In the genomic region with DNA sequence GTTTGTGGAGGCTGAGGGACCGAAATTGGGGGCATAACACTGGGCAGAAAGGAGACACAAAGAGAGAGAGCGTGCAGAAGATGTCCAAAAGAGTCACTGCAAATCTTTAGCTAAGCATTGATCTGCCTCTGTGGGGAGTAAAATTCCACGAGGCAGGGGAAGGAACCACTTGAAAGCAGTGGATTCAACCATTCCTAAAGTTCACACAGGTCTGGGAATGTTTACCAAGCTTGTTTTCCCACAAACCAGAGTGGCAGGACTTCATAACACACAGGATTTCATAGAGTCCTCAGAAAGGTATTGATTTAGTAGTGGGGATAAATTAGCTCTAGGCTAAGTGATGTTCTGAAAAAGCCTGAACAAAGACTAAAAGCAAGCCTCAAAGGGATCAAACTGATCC, we compare ENCODE assay signal across 13 cellular contexts.
DNase-seq lines count a peak whose midpoint lies in the region; ATAC-seq, FAIRE-seq and TF ChIP-seq lines count a peak whose summit lies in the region.
"Had no signal": no experiment of that assay in that cellular context is flagged by ENCODE, and none has a peak within 500 bp of the region (broad histone marks: within the 10 kb centered on the region; RNA-seq: fewer than 3 reads in every experiment).

No MANE protein-coding gene starts in this region.

- H3K4me2 ChIP-seq in IMR-90 (ENCODE audit: low read depth, low read length) (no peak overlapping the region), H1 (ENCODE audit: insufficient read depth in 1 of 2, low read depth in 2 of 2, low read length in 2 of 2) (no peak overlapping the region)

- H3K23ac ChIP-seq in IMR-90 (ENCODE audit: low read depth, low read length) (no peak overlapping the region), H1 (ENCODE audit: insufficient read length) (no peak overlapping the region)

- no peak for TF ChIP-seq RAD21 in IMR-90 (IDR thresholded peaks at IDR 0.05; ENCODE audit: low read length)
- TF ChIP-seq RAD21 in H1 (IDR thresholded peaks at IDR 0.05 in 1 of 2, conservative IDR thresholded peaks at IDR 0.05 in 1 of 2; ENCODE audit: low read depth in 2 of 2, low read length in 2 of 2) = no peak

- H3K18ac ChIP-seq in IMR-90 (ENCODE audit: low read depth, low read length) (no peak overlapping the region), H1 (ENCODE audit: extremely low read depth, low read length) (no peak overlapping the region; the same call in 1 of the 2 replicates)

- H3K27me3 Mint-ChIP-seq in progenitor cell of endocrine pancreas = peaks cover 3% of the 10 kb centered on the region

- H4K8ac ChIP-seq in IMR-90 (ENCODE audit: low read depth in 2 of 2, low read length in 2 of 2) (no peak overlapping the region), H1 (ENCODE audit: extremely low read depth, insufficient read depth, low read length) (no peak overlapping the region)

- in situ Hi-C loops in IMR-90 (cut with MboI; ENCODE audit: low sequenced_read_pairs) = no loop called here

- H4K20me1 ChIP-seq in IMR-90 (ENCODE audit: insufficient read depth, low read length) (no peaks in the 10 kb centered on the region), H1 (replicated peaks in 1 of 2; ENCODE audit: control insufficient read depth in 1 of 2, insufficient read depth in 2 of 2, low read length in 2 of 2) (no peaks in the 10 kb centered on the region)

- H3K56ac ChIP-seq in IMR-90 (ENCODE audit: extremely low read depth, insufficient read depth, low read length) = no peak overlapping the region
- H3K56ac ChIP-seq in H1 (replicated peaks; ENCODE audit: insufficient read length, low read depth, low read length) = no peak overlapping the region

- H3K4me1 Mint-ChIP-seq in progenitor cell of endocrine pancreas (ENCODE audit: low read depth) = peaks cover 14% of the 10 kb centered on the region
- H3K4me1 Mint-ChIP-seq: CD14-positive monocyte had no signal

- CTCF ChIA-PET in IMR-90 (lab: Yijun Ruan, JAX) (no interaction called here), H1 (lab: Charles Lee; ENCODE audit: partially characterized antibody) (interaction anchor here (1.0 to 1.5 kb wide), 5 partner anchors 16 to 48 kb away, joined by 3 to 5 read pairs (median 4); no protein-coding TSS in a partner anchor)

- H2AFZ ChIP-seq in IMR-90 (replicated peaks; ENCODE audit: low read length, poor library complexity) (peak overlapping the region; percentile 32), H1 (ENCODE audit: low read length) (0 out of 2 replicates have a peak overlapping the region, but pooled peaks have one; percentile 45)

- H4K91ac ChIP-seq in IMR-90 (ENCODE audit: insufficient read depth, low read depth, low read length) (no peak overlapping the region), H1 (replicated peaks; ENCODE audit: insufficient read length, low read length) (no peak overlapping the region)

- no peak for TF ChIP-seq EP300 in H1 (IDR thresholded peaks at IDR 0.05; ENCODE audit: borderline replicate concordance in 1 of 2, low read depth in 2 of 2, low read length in 2 of 2)

- dilution Hi-C loops in IMR-90 (cut with HindIII; ENCODE audit: low sequenced_read_pairs, unreplicated experiment) = no loop called here

- H2BK5ac ChIP-seq in IMR-90 (ENCODE audit: low read depth, low read length, poor library complexity, severe bottlenecking) (no peak overlapping the region), H1 (ENCODE audit: low read depth, low read length) (no peak overlapping the region)

- H2BK20ac ChIP-seq in IMR-90 (ENCODE audit: low read depth, low read length) = no peak overlapping the region
- no peak overlapping the region for H2BK20ac ChIP-seq in H1 (ENCODE audit: low read length)

- H3K4me3 ChIP-seq in IMR-90 (ENCODE audit: insufficient read depth, low read depth, low read length) = no peak overlapping the region
- no peak overlapping the region for H3K4me3 ChIP-seq in H1 (ENCODE audit: extremely low read depth in 1 of 4, insufficient read depth in 2 of 4, low read depth in 3 of 4, low read length in 4 of 4)
- H3K4me3 ChIP-seq in heart right ventricle = no peak overlapping the region
- H3K4me3 ChIP-seq: K562 had no signal

- peak overlapping the region; percentile 18 for H3K4me3 Mint-ChIP-seq in progenitor cell of endocrine pancreas (ENCODE audit: low read depth)
- H3K4me3 Mint-ChIP-seq: CD8-positive, alpha-beta T cell had no signal

- no peak overlapping the region for H2BK12ac ChIP-seq in H1 (ENCODE audit: low read depth, low read length)

- ATAC-seq in IMR-90 (ENCODE audit: low read depth) (no peak), heart right ventricle (no peak)
- ATAC-seq: CD8-positive, alpha-beta T cell; HCT116; K562 had no signal

- H3K9me3 ChIP-seq in IMR-90 (ENCODE audit: control insufficient read depth, insufficient read depth, low read length) = peaks cover 9% of the 10 kb centered on the region
- peaks cover 3 to 7% of the 10 kb centered on the region in 2 experiments; a peak in 2 of 4 replicates for H3K9me3 ChIP-seq in H1 (ENCODE audit: insufficient read depth in 2 of 2, low read depth in 1 of 2, low read length in 1 of 2)
- H3K9me3 ChIP-seq in heart right ventricle = peaks cover 0 to 33% (median 16%) of the 10 kb centered on the region in 11 donors

- no peaks in the 10 kb centered on the region for H3K36me3 Mint-ChIP-seq in progenitor cell of endocrine pancreas (ENCODE audit: insufficient read depth)
- H3K36me3 Mint-ChIP-seq: CD14-positive monocyte; CD8-positive, alpha-beta T cell had no signal

- no peaks in the 10 kb centered on the region for H3K27me3 ChIP-seq in IMR-90 (ENCODE audit: control insufficient read depth, insufficient read depth, low read length)
- no peaks in the 10 kb centered on the region for H3K27me3 ChIP-seq in H1 (replicated peaks in 1 of 4; ENCODE audit: control insufficient read depth in 3 of 4, extremely low read depth in 1 of 4, insufficient read depth in 3 of 4, low read length in 3 of 4)
- H3K27me3 ChIP-seq in heart right ventricle = peaks cover 0 to 47% (median 31%) of the 10 kb centered on the region in 7 donors

- H2BK15ac ChIP-seq in IMR-90 (ENCODE audit: low read depth, low read length) (no peak overlapping the region), H1 (ENCODE audit: low read length) (no peak overlapping the region)

- H3K27ac Mint-ChIP-seq in progenitor cell of endocrine pancreas = peak overlapping the region; percentile 67
- H3K27ac Mint-ChIP-seq: CD14-positive monocyte; CD8-positive, alpha-beta T cell had no signal

- no peak overlapping the region for H2AK9ac ChIP-seq in IMR-90 (replicated peaks; ENCODE audit: low read depth, low read length, poor library complexity)

- TF ChIP-seq CTCF in IMR-90 (conservative IDR thresholded peaks at IDR 0.05; ENCODE audit: low read depth, low read length) (no peak), H1 (IDR thresholded peaks at IDR 0.05; ENCODE audit: control extremely low read depth in 1 of 3, insufficient read depth in 1 of 3, low read depth in 1 of 3, low read length in 3 of 3) (no peak), progenitor cell of endocrine pancreas (IDR thresholded peaks at IDR 0.05; ENCODE audit: unreplicated experiment) (no peak), heart right ventricle (IDR thresholded peaks at IDR 0.05) (no peak)

- no peaks in the 10 kb centered on the region for H3K79me2 ChIP-seq in H1 (ENCODE audit: control insufficient read depth in 1 of 2, insufficient read depth in 2 of 2, low read length in 2 of 2)

- intact Hi-C loops in IMR-90 (cut with micrococcal nuclease) (no loop called here), heart right ventricle (cut with DNase I) (no loop called here)

- H3K9ac ChIP-seq in IMR-90 (ENCODE audit: low read depth, low read length) (no peak overlapping the region), H1 (replicated peaks in 1 of 4; ENCODE audit: extremely low read depth in 1 of 4, low read depth in 3 of 4, low read length in 3 of 4) (no peak overlapping the region)

- H4K5ac ChIP-seq in IMR-90 (ENCODE audit: low read depth, low read length) = no peak overlapping the region
- no peak overlapping the region for H4K5ac ChIP-seq in H1 (ENCODE audit: insufficient read length, low read depth, low read length)

- H3K14ac ChIP-seq in IMR-90 (replicated peaks; ENCODE audit: low read depth, low read length) = no peak overlapping the region
- H3K14ac ChIP-seq in H1 (ENCODE audit: insufficient read length) = no peak overlapping the region

- no peak for FAIRE-seq in H1 (lab: Jason Lieb, UNC)
- FAIRE-seq: K562 had no signal

- no peaks in the 10 kb centered on the region for H3K9me1 ChIP-seq in IMR-90 (ENCODE audit: insufficient read depth, low read length)

- H3K4ac ChIP-seq in IMR-90 (ENCODE audit: low read depth, low read length) (no peak overlapping the region), H1 (replicated peaks; ENCODE audit: insufficient read length, low read depth, low read length) (no peak overlapping the region)

- H2AK5ac ChIP-seq in IMR-90 (ENCODE audit: low read depth, low read length) (no peak overlapping the region), H1 (ENCODE audit: low read depth, low read length) (no peak overlapping the region)

- DNase-seq in DMS53 (lab: John Stamatoyannopoulos, UW) (peak; percentile 24), DMS53 treated with DMSO at 0.1 percent for 48 hours (lab: John Stamatoyannopoulos, UW; ENCODE audit: unreplicated experiment) (no peak), IMR-90 (no peak), H1 (ENCODE audit: low read depth in 1 of 2, low spot score in 2 of 2) (no peak), progenitor cell of endocrine pancreas (ENCODE audit: low spot score, unreplicated experiment) (no peak), NCI-H226 (no peak), heart right ventricle (no peak)
- DNase-seq: CD8-positive, alpha-beta T cell; COR-L47 had no signal

- H3K27ac ChIP-seq in IMR-90 (ENCODE audit: insufficient read depth, low read length) (no peak overlapping the region), H1 (ENCODE audit: low read depth, low read length) (no peak overlapping the region), heart right ventricle (no peak overlapping the region)
- H3K27ac ChIP-seq: 22Rv1 had no signal

- BruUV-seq in IMR-90 (replicated peaks; lab: Mats Ljungman, UMichigan) = no TSS peak

- H3K9me3 Mint-ChIP-seq in progenitor cell of endocrine pancreas (ENCODE audit: low read depth) = peaks cover 17% of the 10 kb centered on the region

- 20% methylated on average over 1 of the region's 3 CpGs; no CpG with 5 or more reads in 1 of the 2 experiments for WGBS in IMR-90 (ENCODE audit: extremely low coverage in 2 of 2, insufficient read length in 1 of 2), 2 experiments
- 89% methylated on average over 3 of the region's 3 CpGs; no CpG with 5 or more reads in 1 of the 2 experiments for WGBS in H1 (ENCODE audit: extremely low coverage in 1 of 2, insufficient coverage in 1 of 2, insufficient read length in 1 of 2, insufficient replicate concordance in 2 of 2, low coverage in 1 of 2, low lambda C conversion rate in 2 of 2, missing lambda C conversion rate in 1 of 2), 2 experiments
- 46% methylated on average over 3 of the region's 3 CpGs for WGBS in heart right ventricle, 2 donors

- H3K4me1 ChIP-seq in IMR-90 (ENCODE audit: control insufficient read depth, insufficient read depth, low read length) = no peaks in the 10 kb centered on the region
- peaks cover 0 to 4% (median 0%) of the 10 kb centered on the region in 4 experiments; a peak in 2 of 7 replicates for H3K4me1 ChIP-seq in H1 (replicated peaks in 1 of 4; ENCODE audit: control insufficient read depth in 3 of 4, insufficient read depth in 4 of 4, low read length in 3 of 4)
- H3K4me1 ChIP-seq in heart right ventricle = no peaks in the 10 kb centered on the region

- no peak for TF ChIP-seq POLR2A in IMR-90 (IDR thresholded peaks at IDR 0.05; ENCODE audit: low read depth, low read length)
- TF ChIP-seq POLR2A in H1 (IDR thresholded peaks at IDR 0.05; ENCODE audit: control extremely low read depth in 1 of 2, low read depth in 2 of 2, low read length in 2 of 2) = no peak

- no peak overlapping the region for H2BK120ac ChIP-seq in IMR-90 (ENCODE audit: low read depth, low read length)
- no peak overlapping the region for H2BK120ac ChIP-seq in H1 (replicated peaks; ENCODE audit: low read depth, low read length)

- POLR2A ChIA-PET in IMR-90 (lab: Charles Lee; ENCODE audit: unreplicated experiment) = no interaction called here
- POLR2A ChIA-PET in H1 (lab: Charles Lee; ENCODE audit: partially characterized antibody) = no interaction called here

- H3K36me3 ChIP-seq in IMR-90 (ENCODE audit: control insufficient read depth, insufficient read depth, low read length) (no peaks in the 10 kb centered on the region), H1 (ENCODE audit: control insufficient read depth in 2 of 4, insufficient read depth in 4 of 4, low read length in 3 of 4) (no peaks in the 10 kb centered on the region), heart right ventricle (no peaks in the 10 kb centered on the region)

- H3K79me1 ChIP-seq in IMR-90 (ENCODE audit: low read depth in 1 of 2, low read length in 2 of 2) = no peaks in the 10 kb centered on the region
- no peaks in the 10 kb centered on the region for H3K79me1 ChIP-seq in H1 (ENCODE audit: low read depth, low read length)

- H3K23me2 ChIP-seq in H1 (ENCODE audit: low read depth, low read length) = no peaks in the 10 kb centered on the region
